In genomic region chr15:33169625-33170024, GRCh38 we compare ENCODE assay signal across 29 cellular contexts.
"Had no signal": no experiment of that assay in that cellular context is flagged by ENCODE, and none has a peak within 500 bp of the region (broad histone marks: within the 10 kb centered on the region; RNA-seq: fewer than 3 reads in every experiment).

No MANE protein-coding gene starts in this region.

- DNase-seq: activated CD4-positive, alpha-beta memory T cell treated with anti-CD3 and anti-CD28 coated beads, Interleukin-2, amount 10 ng/mL, durations not matched to agents 7 days and 5 days; activated CD4-positive, alpha-beta T cell treated with anti-CD3 and anti-CD28 coated beads for 1 hour; activated CD4-positive, alpha-beta T cell treated with anti-CD3 and anti-CD28 coated beads for 4 hours; activated CD4-positive, alpha-beta T cell treated with anti-CD3 and anti-CD28 coated beads, Interleukin-2, amount 10 ng/mL, durations not matched to agents 7 days and 5 days; activated CD4-positive, alpha-beta T cell treated with anti-CD3 and anti-CD28 coated beads, Interleukin-2, amount 50 U/mL, for 4 hours; activated CD8-positive, alpha-beta memory T cell treated with anti-CD3 and anti-CD28 coated beads, Interleukin-2, amount 50 U/mL, for 48 hours; activated gamma-delta T cell; activated naive CD4-positive, alpha-beta T cell; activated naive CD4-positive, alpha-beta T cell treated with anti-CD3 and anti-CD28 coated beads, Interleukin-2, amount 10 ng/mL, durations not matched to agents 7 days and 5 days; activated naive CD8-positive, alpha-beta T cell treated with anti-CD3 and anti-CD28 coated beads, Interleukin-2, amount 10 ng/mL, durations not matched to agents 7 days and 5 days; activated T-cell treated with anti-CD3 and anti-CD28 coated beads for 4 hours; activated T-cell treated with anti-CD3 and anti-CD28 coated beads, Interleukin-2, amount 50 U/mL, for 24 hours; activated T-cell treated with anti-CD3 and anti-CD28 coated beads, Interleukin-2, amount 50 U/mL, for 72 hours; anterior cingulate cortex; brain microvascular endothelial cell; cortex of kidney; dermis blood vessel endothelial cell; effector CD4-positive, alpha-beta T cell; effector memory CD8-positive, alpha-beta T cell; erythroblast; foreskin keratinocyte; gastrocnemius medialis; glutamatergic neuron; heart left ventricle; T-helper 2 cell had no signal

- H3K36me3 ChIP-seq: brain microvascular endothelial cell, esophagus muscularis mucosa, gastrocnemius medialis, heart left ventricle had no signal

- H3K9me3 ChIP-seq: esophagus muscularis mucosa, gastrocnemius medialis, heart left ventricle had no signal

- ATAC-seq: activated naive CD4-positive, alpha-beta T cell treated with anti-CD3 and anti-CD28 coated beads, Interleukin-2, amount 50 U/mL, for 72 hours; activated T-cell treated with anti-CD3 and anti-CD28 coated beads, Interleukin-2, amount 50 U/mL, for 72 hours; effector memory CD8-positive, alpha-beta T cell; foreskin keratinocyte; gastrocnemius medialis; heart left ventricle; WTC11 had no signal

- H3K4me3 ChIP-seq: esophagus muscularis mucosa, gastrocnemius medialis, heart left ventricle had no signal

- H3K4me1 ChIP-seq: esophagus muscularis mucosa, foreskin keratinocyte, gastrocnemius medialis, heart left ventricle had no signal

- H3K27ac ChIP-seq: brain microvascular endothelial cell, esophagus muscularis mucosa, foreskin keratinocyte, gastrocnemius medialis, heart left ventricle, VCaP had no signal

- H3K27me3 ChIP-seq: brain microvascular endothelial cell, esophagus muscularis mucosa, gastrocnemius medialis had no signal
